13 cellular contexts compared by ENCODE assay signal in genomic region chr1:13893456-13893855, GRCh38.
DNase-seq lines count a peak whose midpoint lies in the region; ATAC-seq and TF ChIP-seq lines count a peak whose summit lies in the region.
"Had no signal": no experiment of that assay in that cellular context is flagged by ENCODE, and none has a peak within 500 bp of the region (broad histone marks: within the 10 kb centered on the region; RNA-seq: fewer than 3 reads in every experiment).

No MANE protein-coding gene starts in this region.

- intact Hi-C loops in transverse colon (cut with DNase I; ENCODE audit: low total_unique reads): no loop called here

- peak overlapping the region in 3 of 4 donors; percentile 48 to 59 (median 50) for H3K4me3 ChIP-seq in transverse colon

- no peaks in the 10 kb centered on the region for H3K9me3 ChIP-seq in transverse colon

- H3K4me3 Mint-ChIP-seq in glutamatergic neuron (ENCODE audit: unreplicated experiment) (peak overlapping the region; percentile 88), neural crest cell (peak overlapping the region; percentile 47)

- peaks cover 0 to 19% (median 10%) of the 10 kb centered on the region in 4 donors for H3K4me1 ChIP-seq in transverse colon

- H3K27me3 ChIP-seq in transverse colon: peaks cover 44% of the 10 kb centered on the region

- no peak for TF ChIP-seq CTCF in glutamatergic neuron (IDR thresholded peaks at IDR 0.05; ENCODE audit: partially characterized antibody, unreplicated experiment)
- TF ChIP-seq CTCF in neural crest cell (conservative IDR thresholded peaks at IDR 0.05): no peak
- no peak for TF ChIP-seq CTCF in transverse colon (IDR thresholded peaks at IDR 0.05)

- H3K4me1 Mint-ChIP-seq in glutamatergic neuron (ENCODE audit: low read depth, unreplicated experiment) (peaks cover 9% of the 10 kb centered on the region), neural crest cell (peaks cover 11% of the 10 kb centered on the region)

- H3K36me3 Mint-ChIP-seq in glutamatergic neuron (ENCODE audit: unreplicated experiment) (peaks cover 6% of the 10 kb centered on the region), neural crest cell (ENCODE audit: low read depth) (no peaks in the 10 kb centered on the region)

- in situ Hi-C loops in transverse colon (cut with MboI; ENCODE audit: low pct_ligation_motif_present in 1 of 4, low pct_unique_long_range_greater_than_20kb in 1 of 4, low sequenced_read_pairs in 3 of 4): no loop called here

- WGBS in transverse colon (ENCODE audit: low coverage in 1 of 2), 2 donors: 7 to 35% methylated on average over 2 to 14 of the region's 14 CpGs

- H3K9me3 Mint-ChIP-seq in glutamatergic neuron (ENCODE audit: unreplicated experiment) (peaks cover 8% of the 10 kb centered on the region), neural crest cell (peaks cover 3% of the 10 kb centered on the region)
- H3K9me3 Mint-ChIP-seq: activated T-cell treated with anti-CD3 and anti-CD28 coated beads, Interleukin-2, amount 50 U/mL, for 72 hours had no signal

- DNase-seq in DMS79 treated with DMSO at 0.1 percent for 48 hours (lab: John Stamatoyannopoulos, UW) (peak; percentile 57), DMS79 (lab: John Stamatoyannopoulos, UW) (no peak), glutamatergic neuron (no peak), neural crest cell (ENCODE audit: low read depth, low spot score) (no peak), transverse colon (peak; percentile 19)
- DNase-seq: activated T-cell treated with anti-CD3 and anti-CD28 coated beads, Interleukin-2, amount 50 U/mL, for 72 hours; central memory CD4-positive, alpha-beta T cell; SHP77; stimulated activated CD4-positive, alpha-beta T cell treated with anti-CD3 and anti-CD28 coated beads, Interleukin-4, amount 100 ng/mL, for 4 hours had no signal

- ATAC-seq in GM21723 (IDR thresholded peaks at IDR 0.05; ENCODE audit: unreplicated experiment) (no peak), GM19023 (IDR thresholded peaks at IDR 0.05; ENCODE audit: unreplicated experiment) (no peak), HG03442 (IDR thresholded peaks at IDR 0.05; ENCODE audit: unreplicated experiment) (no peak)
- ATAC-seq: activated T-cell treated with anti-CD3 and anti-CD28 coated beads, Interleukin-2, amount 50 U/mL, for 72 hours had no signal

- peak; percentile 19 for TF ChIP-seq POLR2A in transverse colon (IDR thresholded peaks at IDR 0.05)

- peak overlapping the region; percentile 17 to 67 (median 66) for H3K27ac ChIP-seq in transverse colon
- H3K27ac ChIP-seq: 22Rv1 had no signal

- peaks cover 7% of the 10 kb centered on the region for H3K27me3 Mint-ChIP-seq in glutamatergic neuron (ENCODE audit: unreplicated experiment)
- H3K27me3 Mint-ChIP-seq in neural crest cell (ENCODE audit: low read depth): peaks cover 54% of the 10 kb centered on the region

- no peak overlapping the region for H3K27ac Mint-ChIP-seq in glutamatergic neuron (ENCODE audit: unreplicated experiment)
- no peak overlapping the region for H3K27ac Mint-ChIP-seq in neural crest cell (ENCODE audit: unreplicated experiment)
- H3K27ac Mint-ChIP-seq: activated T-cell treated with anti-CD3 and anti-CD28 coated beads, Interleukin-2, amount 50 U/mL, for 72 hours had no signal

- H3K36me3 ChIP-seq in transverse colon: no peaks in the 10 kb centered on the region

- TF ChIP-seq EP300 in transverse colon (IDR thresholded peaks at IDR 0.05; ENCODE audit: low read depth): no peak

Comparison
In these comparisons a context has a peak if more than half of its experiments do, and no peak if none do; other contexts are left out.
1. DNase-seq: peak in DMS79 treated with DMSO at 0.1 percent for 48 hours (single experiment) and transverse colon (single experiment); none in DMS79 (single experiment), glutamatergic neuron (single experiment) and neural crest cell (single experiment).